In the genomic region with DNA sequence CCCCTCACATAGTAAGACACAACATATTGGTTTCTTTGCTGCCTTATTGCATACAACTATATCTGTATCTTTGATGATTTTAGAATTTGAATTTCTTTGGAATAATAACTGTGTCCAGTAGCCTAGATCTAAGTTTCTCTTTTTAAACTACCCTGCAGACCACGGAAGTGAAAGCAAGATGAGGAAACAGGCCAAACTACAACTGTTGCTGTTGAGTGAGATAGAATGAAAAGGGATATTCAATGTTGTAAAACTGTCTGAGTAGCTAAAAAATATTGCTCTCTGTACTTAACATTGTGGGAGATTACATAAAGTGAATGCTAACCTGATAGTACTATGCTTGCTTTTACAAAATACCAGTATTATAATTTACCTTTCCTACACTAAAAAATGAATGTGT, we compare ENCODE assay signal across 14 cellular contexts.
A peak's percentile ranks its signal among the peaks of the same experiment; 100 is the strongest.
DNase-seq lines count a peak whose midpoint lies in the region; ATAC-seq and TF ChIP-seq lines count a peak whose summit lies in the region.
"Had no signal": no experiment of that assay in that cellular context is flagged by ENCODE, and none has a peak within 500 bp of the region (broad histone marks: within the 10 kb centered on the region; RNA-seq: fewer than 3 reads in every experiment).

No MANE protein-coding gene starts in this region.

- H3K4me1 Mint-ChIP-seq in activated T-cell treated with anti-CD3 and anti-CD28 coated beads, Interleukin-2, amount 50 U/mL, for 72 hours (ENCODE audit: low read depth) = peaks cover 16% of the 10 kb centered on the region

- H3K27ac ChIP-seq in upper lobe of right lung = no peak overlapping the region
- no peak overlapping the region for H3K27ac ChIP-seq in Peyer's patch
- H3K27ac ChIP-seq: A549, SJCRH30 had no signal

- H3K27me3 ChIP-seq in upper lobe of right lung (no peaks in the 10 kb centered on the region), Peyer's patch (no peaks in the 10 kb centered on the region)
- H3K27me3 ChIP-seq: SJCRH30 had no signal

- TF ChIP-seq CTCF in upper lobe of right lung (IDR thresholded peaks at IDR 0.05) (no peak), Peyer's patch (IDR thresholded peaks at IDR 0.05) (no peak)

- H3K4me3 ChIP-seq in upper lobe of right lung = no peak overlapping the region
- no peak overlapping the region for H3K4me3 ChIP-seq in Peyer's patch
- H3K4me3 ChIP-seq: A549, SJCRH30 had no signal

- H3K9me3 ChIP-seq in upper lobe of right lung = no peaks in the 10 kb centered on the region
- no peaks in the 10 kb centered on the region for H3K9me3 ChIP-seq in Peyer's patch
- H3K9me3 ChIP-seq: A549, SJCRH30 had no signal

- ATAC-seq in activated T-cell treated with anti-CD3 and anti-CD28 coated beads, Interleukin-2, amount 50 U/mL, for 72 hours (replicated peaks in 1 of 2) = no peak
- ATAC-seq in upper lobe of right lung = peak; percentile 45
- no peak for ATAC-seq in HG02588 (IDR thresholded peaks at IDR 0.05; ENCODE audit: unreplicated experiment)
- ATAC-seq: A549 had no signal

- H3K36me3 Mint-ChIP-seq in activated T-cell treated with anti-CD3 and anti-CD28 coated beads, Interleukin-2, amount 50 U/mL, for 72 hours (ENCODE audit: insufficient read depth in 2 of 2) = no peaks in the 10 kb centered on the region
- H3K36me3 Mint-ChIP-seq: activated CD4-positive, alpha-beta memory T cell treated with anti-CD3 and anti-CD28 coated beads for 36 hours had no signal

- peaks cover 2 to 3% of the 10 kb centered on the region in 2 donors for H3K9me3 Mint-ChIP-seq in activated T-cell treated with anti-CD3 and anti-CD28 coated beads, Interleukin-2, amount 50 U/mL, for 72 hours
- H3K9me3 Mint-ChIP-seq: activated CD4-positive, alpha-beta memory T cell treated with anti-CD3 and anti-CD28 coated beads for 36 hours had no signal

- no peak overlapping the region for H3K27ac Mint-ChIP-seq in activated T-cell treated with anti-CD3 and anti-CD28 coated beads, Interleukin-2, amount 50 U/mL, for 72 hours
- H3K27ac Mint-ChIP-seq: activated CD4-positive, alpha-beta memory T cell treated with anti-CD3 and anti-CD28 coated beads for 36 hours had no signal

- H3K4me3 Mint-ChIP-seq in activated T-cell treated with anti-CD3 and anti-CD28 coated beads, Interleukin-2, amount 50 U/mL, for 72 hours = peak overlapping the region; percentile 23 to 42
- H3K4me3 Mint-ChIP-seq: activated CD4-positive, alpha-beta memory T cell treated with anti-CD3 and anti-CD28 coated beads for 36 hours had no signal

- H3K36me3 ChIP-seq in upper lobe of right lung (no peaks in the 10 kb centered on the region), Peyer's patch (no peaks in the 10 kb centered on the region)
- H3K36me3 ChIP-seq: SJCRH30 had no signal

- H3K4me1 ChIP-seq in upper lobe of right lung (peaks cover 10% of the 10 kb centered on the region), Peyer's patch (no peaks in the 10 kb centered on the region)
- H3K4me1 ChIP-seq: A549, SJCRH30 had no signal

- intact Hi-C loops in upper lobe of right lung (cut with DNase I) = no loop called here

- no peak for DNase-seq in activated T-cell treated with anti-CD3 and anti-CD28 coated beads, Interleukin-2, amount 50 U/mL, for 72 hours
- DNase-seq in activated T-cell treated with anti-CD3 and anti-CD28 coated beads, Interleukin-2, amount 50 U/mL, for 1 hour = no peak
- peak; percentile 77 to 98 for DNase-seq in NOMO-1 (lab: John Stamatoyannopoulos, UW; ENCODE audit: unreplicated experiment in 2 of 2)
- DNase-seq in fibroblast of peridontal ligament (ENCODE audit: extremely low read depth) = peak; percentile 37
- no peak for DNase-seq in upper lobe of right lung
- no peak for DNase-seq in Peyer's patch
- no peak for DNase-seq in erythroblast (lab: John Stamatoyannopoulos, UW)
- DNase-seq: activated CD4-positive, alpha-beta memory T cell treated with anti-CD3 and anti-CD28 coated beads for 36 hours; head of caudate nucleus; mesenchymal stem cell; NCI-H2227 treated with DMSO at 0.1 percent for 48 hours; SJCRH30 had no signal

- TF ChIP-seq POLR2A in Peyer's patch (IDR thresholded peaks at IDR 0.05) (no peak), erythroblast (IDR thresholded peaks at IDR 0.05; ENCODE audit: low read length) (no peak)

- H3K27me3 Mint-ChIP-seq in activated T-cell treated with anti-CD3 and anti-CD28 coated beads, Interleukin-2, amount 50 U/mL, for 72 hours (ENCODE audit: low read depth) = no peaks in the 10 kb centered on the region
- H3K27me3 Mint-ChIP-seq: activated CD4-positive, alpha-beta memory T cell treated with anti-CD3 and anti-CD28 coated beads for 36 hours had no signal

Comparison
In these comparisons a context has a peak if more than half of its experiments do, and no peak if none do; other contexts are left out.
1. DNase-seq: peak in NOMO-1 (2 of 2) and fibroblast of peridontal ligament (single experiment); none in activated T-cell treated with anti-CD3 and anti-CD28 coated beads, Interleukin-2, amount 50 U/mL, for 72 hours (0 of 2), activated T-cell treated with anti-CD3 and anti-CD28 coated beads, Interleukin-2, amount 50 U/mL, for 1 hour (single experiment), upper lobe of right lung (single experiment), Peyer's patch (0 of 3) and erythroblast (0 of 2).